In genomic region chr2:235406420-235406819, GRCh38 we compare ENCODE assay signal across 1 cellular context.
TF ChIP-seq lines count a peak whose summit lies in the region.

No MANE protein-coding gene starts in this region.

TF ChIP-seq in K562, 482 proteins besides CTCF, POLR2A, EP300 and RAD21 (continued from another document):
- TF ChIP-seq FOXM1 (IDR thresholded peaks at IDR 0.05; ENCODE audit: low read depth), result no peak
- TF ChIP-seq FOXM1 (CRISPR knock-in tag; IDR thresholded peaks at IDR 0.05; ENCODE audit: low read depth), result no peak
- TF ChIP-seq TAF15 (IDR thresholded peaks at IDR 0.05; ENCODE audit: low read depth, low read length), result no peak
- TF ChIP-seq ZNF140 (CRISPR knock-in tag; IDR thresholded peaks at IDR 0.05), result no peak
- no peak for TF ChIP-seq NR2C1 (IDR thresholded peaks at IDR 0.05)
- TF ChIP-seq NR2C1 (tag; IDR thresholded peaks at IDR 0.05), result no peak
TF ChIP-seq in K562: peak in this region for 0.
